Comparison of ENCODE assay signal across 25 cellular contexts in genomic region chr17:61352408-61352770, GRCh38. TPM values are rescaled to one million over a fixed set of nuclear protein-coding genes. Genes with fewer than 3 reads are reported as not detected.
DNase-seq lines count a peak whose midpoint lies in the region; ATAC-seq, FAIRE-seq and TF ChIP-seq lines count a peak whose summit lies in the region.
"Had no signal": no experiment of that assay in that cellular context is flagged by ENCODE, and none has a peak within 500 bp of the region (broad histone marks: within the 10 kb centered on the region; RNA-seq: fewer than 3 reads in every experiment).

No MANE protein-coding gene starts in this region.

- intact Hi-C loops in GM12878 (cut with micrococcal nuclease; ENCODE audit: unreplicated experiment): no loop called here
- intact Hi-C loops in left lung (cut with DNase I): no loop called here
- intact Hi-C loops in activated naive CD4-positive, alpha-beta T cell treated with anti-CD3 and anti-CD28 coated beads for 36 hours (cut with micrococcal nuclease): no loop called here

- TF ChIP-seq RAD21 in GM12878 (IDR thresholded peaks at IDR 0.05; ENCODE audit: insufficient read depth, low read depth, low read length): no peak

- H3K27ac ChIP-seq in GM12878 (ENCODE audit: control insufficient read depth, insufficient read depth) (no peak overlapping the region), left lung (no peak overlapping the region)
- H3K27ac ChIP-seq: body of pancreas, heart right ventricle had no signal

- no peaks in the 10 kb centered on the region for H3K27me3 Mint-ChIP-seq in activated naive CD4-positive, alpha-beta T cell treated with anti-CD3 and anti-CD28 coated beads for 36 hours (ENCODE audit: low read depth)
- H3K27me3 Mint-ChIP-seq: activated CD4-positive, alpha-beta T cell treated with anti-CD3 and anti-CD28 coated beads, Interleukin-2, amount 10 ng/mL, durations not matched to agents 24 days and 14 days; naive B cell had no signal

- no peak for TF ChIP-seq POLR2A in GM12878 (IDR thresholded peaks at IDR 0.05; ENCODE audit: low read depth, low read length)

- H3K4me1 ChIP-seq in GM12878 (ENCODE audit: control insufficient read depth, insufficient read depth, low read length): no peaks in the 10 kb centered on the region
- H3K4me1 ChIP-seq in left lung: peaks cover 0 to 7% of the 10 kb centered on the region in 2 donors
- H3K4me1 ChIP-seq: body of pancreas had no signal

- no peaks in the 10 kb centered on the region for H3K79me2 ChIP-seq in GM12878 (ENCODE audit: control insufficient read depth, insufficient read depth, low read length)

- TF ChIP-seq CTCF in GM12878 (IDR thresholded peaks at IDR 0.05 in 2 of 3, conservative IDR thresholded peaks at IDR 0.05 in 1 of 3; ENCODE audit: control insufficient read depth in 2 of 3, extremely low read depth in 1 of 3, insufficient read depth in 1 of 3, low read depth in 3 of 3, low read length in 3 of 3) (no peak), left lung (IDR thresholded peaks at IDR 0.05) (no peak)

- no peak for ATAC-seq in GM12878
- peak; percentile 15 for ATAC-seq in left lung
- ATAC-seq: body of pancreas had no signal

- H3K9me3 Mint-ChIP-seq in activated naive CD4-positive, alpha-beta T cell treated with anti-CD3 and anti-CD28 coated beads for 36 hours: no peaks in the 10 kb centered on the region
- H3K9me3 Mint-ChIP-seq: activated CD4-positive, alpha-beta T cell treated with anti-CD3 and anti-CD28 coated beads, Interleukin-2, amount 10 ng/mL, durations not matched to agents 24 days and 14 days; naive B cell had no signal

- H4K20me1 ChIP-seq in GM12878 (ENCODE audit: control insufficient read depth, insufficient read depth): no peaks in the 10 kb centered on the region

- SMC1A ChIA-PET in GM12878 (lab: Charles Lee; ENCODE audit: uncharacterized antibody, unreplicated experiment): no interaction called here

- H3K9ac ChIP-seq in GM12878 (ENCODE audit: control insufficient read depth, insufficient read depth, low read length): no peak overlapping the region

- H3K27me3 ChIP-seq in GM12878 (replicated peaks in 1 of 2; ENCODE audit: control insufficient read depth in 2 of 2, insufficient read depth in 2 of 2, low read length in 1 of 2) (no peaks in the 10 kb centered on the region), left lung (no peaks in the 10 kb centered on the region), MG63 (no peaks in the 10 kb centered on the region)
- H3K27me3 ChIP-seq: BE2C, body of pancreas, heart right ventricle had no signal

- H3K4me2 ChIP-seq in GM12878 (ENCODE audit: control insufficient read depth, insufficient read depth): no peak overlapping the region

- H3K4me3 Mint-ChIP-seq in activated naive CD4-positive, alpha-beta T cell treated with anti-CD3 and anti-CD28 coated beads for 36 hours: no peak overlapping the region
- H3K4me3 Mint-ChIP-seq: activated CD4-positive, alpha-beta T cell treated with anti-CD3 and anti-CD28 coated beads, Interleukin-2, amount 10 ng/mL, durations not matched to agents 24 days and 14 days had no signal

- no peaks in the 10 kb centered on the region for H3K4me1 Mint-ChIP-seq in activated naive CD4-positive, alpha-beta T cell treated with anti-CD3 and anti-CD28 coated beads for 36 hours (ENCODE audit: low read depth)
- H3K4me1 Mint-ChIP-seq: activated CD4-positive, alpha-beta T cell treated with anti-CD3 and anti-CD28 coated beads, Interleukin-2, amount 10 ng/mL, durations not matched to agents 24 days and 14 days; naive B cell had no signal

- H3K36me3 ChIP-seq in GM12878 (ENCODE audit: control insufficient read depth in 2 of 2, insufficient read depth in 2 of 2, low read length in 1 of 2) (no peaks in the 10 kb centered on the region), left lung (no peaks in the 10 kb centered on the region), MG63 (no peaks in the 10 kb centered on the region)
- H3K36me3 ChIP-seq: BE2C, heart right ventricle had no signal

- DNase-seq in EH (ENCODE audit: low read depth): peak; percentile 40
- no peak for DNase-seq in GM12878 (ENCODE audit: low read depth, low spot score)
- no peak for DNase-seq in left lung
- peak; percentile 63 for DNase-seq in pulmonary artery endothelial cell (ENCODE audit: low read depth, low spot score)
- no peak for DNase-seq in MG63
- DNase-seq in DMS53 (lab: John Stamatoyannopoulos, UW): no peak
- no peak for DNase-seq in NCI-H748 (lab: John Stamatoyannopoulos, UW; ENCODE audit: unreplicated experiment)
- no peak for DNase-seq in activated naive CD4-positive, alpha-beta T cell treated with anti-CD3 and anti-CD28 coated beads for 36 hours
- DNase-seq: activated CD4-positive, alpha-beta T cell treated with anti-CD3 and anti-CD28 coated beads, Interleukin-2, amount 10 ng/mL, durations not matched to agents 24 days and 14 days; activated T-cell treated with anti-CD3 and anti-CD28 coated beads, Interleukin-2, amount 50 U/mL, for 48 hours; BE2C; body of pancreas; effector CD8-positive, alpha-beta T cell; heart right ventricle; Kasumi-1; naive B cell; NCI-H187 treated with DMSO at 0.1 percent for 48 hours; NCI-H2171 treated with DMSO at 0.1 percent for 48 hours; NCI-H510A treated with DMSO at 0.1 percent for 48 hours; SHP77 treated with DMSO at 0.1 percent for 48 hours; T1000; trophoblast cell had no signal

- no peak overlapping the region for H2AFZ ChIP-seq in GM12878 (ENCODE audit: control insufficient read depth, low read depth, low read length)

- CTCF ChIA-PET in GM12878 (lab: Yijun Ruan, JAX): no interaction called here
- CTCF ChIA-PET in activated naive CD4-positive, alpha-beta T cell treated with anti-CD3 and anti-CD28 coated beads for 36 hours (lab: Charles Lee): interaction anchor here (0.6 to 1.2 kb wide), 2 partner anchors 127 to 632 kb away, joined by 3 read pairs; no protein-coding TSS in a partner anchor

- WGBS in GM12878 (ENCODE audit: insufficient coverage, insufficient replicate concordance, low lambda C conversion rate, missing lambda C conversion rate): 32% methylated on average over 7 of the region's 7 CpGs

- no peaks in the 10 kb centered on the region for H3K36me3 Mint-ChIP-seq in activated naive CD4-positive, alpha-beta T cell treated with anti-CD3 and anti-CD28 coated beads for 36 hours (ENCODE audit: low read depth)
- H3K36me3 Mint-ChIP-seq: naive B cell had no signal

- H3K27ac Mint-ChIP-seq in activated naive CD4-positive, alpha-beta T cell treated with anti-CD3 and anti-CD28 coated beads for 36 hours: no peak overlapping the region
- H3K27ac Mint-ChIP-seq: activated CD4-positive, alpha-beta T cell treated with anti-CD3 and anti-CD28 coated beads, Interleukin-2, amount 10 ng/mL, durations not matched to agents 24 days and 14 days had no signal

- in situ Hi-C loops in GM12878 (cut with MboI): no loop called here

- no peaks in the 10 kb centered on the region for H3K9me3 ChIP-seq in GM12878 (replicated peaks; ENCODE audit: control insufficient read depth, insufficient read depth, low read length)
- no peaks in the 10 kb centered on the region for H3K9me3 ChIP-seq in left lung
- H3K9me3 ChIP-seq in MG63: no peaks in the 10 kb centered on the region
- H3K9me3 ChIP-seq: BE2C, body of pancreas, heart right ventricle had no signal

- BruUV-seq in GM12878 (replicated peaks; lab: Mats Ljungman, UMichigan): no TSS peak

- H3K4me3 ChIP-seq in GM12878 (no peak overlapping the region), left lung (no peak overlapping the region), MG63 (no peak overlapping the region)
- H3K4me3 ChIP-seq: body of pancreas, heart right ventricle had no signal

- FAIRE-seq in GM12878 (lab: Jason Lieb, UNC): no peak
- FAIRE-seq: G401.6, GM19239 had no signal

- no peak for TF ChIP-seq EP300 in GM12878 (IDR thresholded peaks at IDR 0.05; ENCODE audit: borderline replicate concordance in 1 of 2, control insufficient read depth in 1 of 2, low read depth in 2 of 2, low read length in 2 of 2)

- RAD21 ChIA-PET in GM12878 (lab: Charles Lee; ENCODE audit: unreplicated experiment): no interaction called here

- POLR2A ChIA-PET in GM12878 (lab: Charles Lee): no interaction called here

TF ChIP-seq in GM12878, 131 proteins besides CTCF, POLR2A, EP300 and RAD21 (continues in another document):
- TF ChIP-seq NFXL1 (IDR thresholded peaks at IDR 0.05; ENCODE audit: borderline replicate concordance): peak; percentile 67; the same call in 1 of the 2 replicates
- TF ChIP-seq DPF2 (IDR thresholded peaks at IDR 0.05): no peak

RNA-seq across cellular contexts. Expression of gene TBX2, which starts 47.3 kb away (rescaled TPM):
- not detected in 2 replicates for total RNA-seq in GM12878 (2013; cell fraction: nucleolus; rRNA removed)
- total RNA-seq in GM12878 (2014; rRNA removed): not detected in 2 replicates
- total RNA-seq in GM12878 (2014; rRNA removed; fragmentation: Illumina TruSeq; extraction: Trizol): not detected in 2 replicates
- total RNA-seq in GM12878 (2021): 0.11 and 0.13 TPM in 2 replicates
- polyA plus RNA-seq in GM12878 (2011; ENCODE audit: low read depth): not detected
- polyA plus RNA-seq in GM12878 (2011; rRNA removed): not detected in 2 replicates
- polyA plus RNA-seq in GM12878 (2011; cell fraction: cytosol; rRNA removed): not detected in 2 replicates
- polyA plus RNA-seq in GM12878 (2011; cell fraction: nucleus; rRNA removed): not detected in 2 replicates
- not detected in 2 replicates for polyA plus RNA-seq in GM12878 (2012)
- not detected in 2 replicates for polyA plus RNA-seq in GM12878 (2014; fragmentation: Illumina TruSeq; extraction: Trizol)
- polyA plus RNA-seq in GM12878 (2014; fragmentation: Nextera tagmentation; extraction: Ambion mirVana): not detected
- polyA plus RNA-seq in GM12878 (2014; rRNA removed): not detected in 2 replicates
- polyA plus RNA-seq in GM12878 (2016; fragmentation: Nextera tagmentation; extraction: Ambion mirVana): not detected
- polyA minus RNA-seq in GM12878 (2011; rRNA and poly(A)+ RNA removed): not detected in 2 replicates
- not detected in 2 replicates for polyA minus RNA-seq in GM12878 (2011; cell fraction: cytosol; rRNA and poly(A)+ RNA removed)
- not detected in 2 replicates for polyA minus RNA-seq in GM12878 (2011; cell fraction: nucleus; rRNA and poly(A)+ RNA removed)
- total RNA-seq in left lung: 100 to 1,000 TPM; 104 to 119 TPM
- total RNA-seq in pulmonary artery endothelial cell: not detected in 2 replicates
- 1.8 and 8.3 TPM in 2 replicates for total RNA-seq in MG63 (2014; rRNA removed; shearing (Covaris generic); ENCODE audit: low replicate concordance)
- total RNA-seq in activated naive CD4-positive, alpha-beta T cell treated with anti-CD3 and anti-CD28 coated beads for 36 hours: not detected
- total RNA-seq: activated CD4-positive, alpha-beta T cell treated with anti-CD3 and anti-CD28 coated beads, Interleukin-2, amount 10 ng/mL, durations not matched to agents 24 days and 14 days; activated CD8-positive, alpha-beta memory T cell treated with anti-CD3 and anti-CD28 coated beads for 36 hours had no signal

Comparison
In these comparisons a context has a peak if more than half of its experiments do, and no peak if none do; other contexts are left out.
1. DNase-seq: peak in EH (single experiment) and pulmonary artery endothelial cell (single experiment); none in GM12878 (single experiment), left lung (0 of 2), MG63 (single experiment), DMS53 (single experiment), NCI-H748 (single experiment) and activated naive CD4-positive, alpha-beta T cell treated with anti-CD3 and anti-CD28 coated beads for 36 hours (single experiment).
2. RNA of gene TBX2, which starts 47.3 kb away (total RNA-seq): 104 to 119 TPM in left lung; 1.8 to 8.3 TPM in MG63, 0.11 to 0.13 TPM in GM12878, not detected in pulmonary artery endothelial cell and not detected in activated naive CD4-positive, alpha-beta T cell treated with anti-CD3 and anti-CD28 coated beads for 36 hours; every median in the first group is over 10 times any median in the second.